14 cellular contexts compared by ENCODE assay signal in genomic region chrX:132716006-132716405, GRCh38.
DNase-seq lines count a peak whose midpoint lies in the region; ATAC-seq, FAIRE-seq and TF ChIP-seq lines count a peak whose summit lies in the region.
"Had no signal": no experiment of that assay in that cellular context is flagged by ENCODE, and none has a peak within 500 bp of the region (broad histone marks: within the 10 kb centered on the region; RNA-seq: fewer than 3 reads in every experiment).

No MANE protein-coding gene starts in this region.

- no peaks in the 10 kb centered on the region for H4K20me1 ChIP-seq in OCI-LY3 (ENCODE audit: insufficient read depth, low read length)
- no peaks in the 10 kb centered on the region for H4K20me1 ChIP-seq in endothelial cell of umbilical vein (replicated peaks; ENCODE audit: control insufficient read depth, extremely low read depth, insufficient read depth, low read length)

- H3K79me2 ChIP-seq in OCI-LY3 (ENCODE audit: low read length) (no peaks in the 10 kb centered on the region), endothelial cell of umbilical vein (ENCODE audit: control insufficient read depth, insufficient read depth, low read length) (no peaks in the 10 kb centered on the region)

- H3K27ac ChIP-seq in OCI-LY3 (ENCODE audit: low read length) (no peak overlapping the region), endothelial cell of umbilical vein (ENCODE audit: insufficient read depth, low read depth, low read length) (no peak overlapping the region), psoas muscle (no peak overlapping the region)
- H3K27ac ChIP-seq: suprapubic skin had no signal

- H3K4me3 ChIP-seq in OCI-LY3 (ENCODE audit: low read length) (no peak overlapping the region), endothelial cell of umbilical vein (replicated peaks in 1 of 3; ENCODE audit: insufficient read depth in 1 of 3, low read depth in 1 of 3, low read length in 3 of 3) (no peak overlapping the region), psoas muscle (no peak overlapping the region)
- H3K4me3 ChIP-seq: suprapubic skin had no signal

- H3K9me3 ChIP-seq in OCI-LY3 (ENCODE audit: insufficient read depth, low read length): no peaks in the 10 kb centered on the region
- H3K9me3 ChIP-seq in endothelial cell of umbilical vein (replicated peaks; ENCODE audit: control insufficient read depth, insufficient read depth, low read length): no peaks in the 10 kb centered on the region
- peaks cover 4% of the 10 kb centered on the region for H3K9me3 ChIP-seq in psoas muscle
- H3K9me3 ChIP-seq: suprapubic skin had no signal

- peak; percentile 67 for TF ChIP-seq CTCF in OCI-LY3 (IDR thresholded peaks at IDR 0.05; ENCODE audit: low read depth, low read length)
- no peak for TF ChIP-seq CTCF in endothelial cell of umbilical vein (IDR thresholded peaks at IDR 0.05; ENCODE audit: extremely low read depth in 1 of 2, insufficient read depth in 1 of 2, low read depth in 1 of 2, low read length in 2 of 2)
- TF ChIP-seq CTCF in psoas muscle (IDR thresholded peaks at IDR 0.05): no peak
- no peak for TF ChIP-seq CTCF in D721Med (IDR thresholded peaks at IDR 0.05; ENCODE audit: insufficient read depth, missing control alignments)

- TF ChIP-seq POLR2A in endothelial cell of umbilical vein (IDR thresholded peaks at IDR 0.05; ENCODE audit: low read depth, low read length): no peak
- no peak for TF ChIP-seq POLR2A in erythroblast (IDR thresholded peaks at IDR 0.05; ENCODE audit: low read length)

- intact Hi-C loops in endothelial cell of umbilical vein (cut with micrococcal nuclease) (no loop called here), psoas muscle (cut with DNase I) (no loop called here)

- DNase-seq in DMS53 (lab: John Stamatoyannopoulos, UW): peak; percentile 2
- no peak for DNase-seq in DMS53 treated with DMSO at 0.1 percent for 48 hours (lab: John Stamatoyannopoulos, UW; ENCODE audit: unreplicated experiment)
- DNase-seq in endothelial cell of umbilical vein (ENCODE audit: low read depth, low spot score): peak; percentile 1
- DNase-seq in pons (ENCODE audit: low spot score): peak; percentile 6
- no peak for DNase-seq in psoas muscle
- DNase-seq in D721Med (ENCODE audit: insufficient read length, low spot score): no peak
- no peak for DNase-seq in erythroblast (lab: John Stamatoyannopoulos, UW)
- DNase-seq: activated CD4-positive, alpha-beta T cell treated with anti-CD3 and anti-CD28 coated beads, Interleukin-2, amount 50 U/mL, for 4 hours; cortex of kidney; DMS153; glutamatergic neuron; T-cell had no signal

- H2AFZ ChIP-seq in OCI-LY3 (ENCODE audit: low read depth, low read length): no peak overlapping the region
- no peak overlapping the region for H2AFZ ChIP-seq in endothelial cell of umbilical vein (ENCODE audit: low read depth, low read length)

- ATAC-seq in psoas muscle: no peak
- ATAC-seq: T-cell had no signal

- H3K27me3 ChIP-seq in OCI-LY3 (ENCODE audit: low read depth, low read length): no peaks in the 10 kb centered on the region
- H3K27me3 ChIP-seq in endothelial cell of umbilical vein (ENCODE audit: control insufficient read depth in 2 of 2, insufficient read depth in 2 of 2, low read length in 2 of 2): no peaks in the 10 kb centered on the region
- peaks cover 0 to 4% (median 0%) of the 10 kb centered on the region in 3 donors for H3K27me3 ChIP-seq in psoas muscle (ENCODE audit: insufficient read depth in 3 of 3, low read length in 2 of 3)
- H3K27me3 ChIP-seq: suprapubic skin had no signal

- H3K4me1 ChIP-seq in OCI-LY3 (ENCODE audit: low read length) (peaks cover 4% of the 10 kb centered on the region; the same call in 1 of the 2 replicates), endothelial cell of umbilical vein (ENCODE audit: control insufficient read depth, extremely low read depth, insufficient read depth, low read length) (no peaks in the 10 kb centered on the region), psoas muscle (no peaks in the 10 kb centered on the region)
- H3K4me1 ChIP-seq: suprapubic skin had no signal

- H3K9ac ChIP-seq in OCI-LY3 (ENCODE audit: low read length) (no peak overlapping the region), endothelial cell of umbilical vein (replicated peaks; ENCODE audit: extremely low read depth, insufficient read depth, low read length) (no peak overlapping the region)

- dilution Hi-C loops in endothelial cell of umbilical vein (cut with MboI; ENCODE audit: extremely low pct_ligation_motif_present, low sequenced_read_pairs): no loop called here

- H3K4me2 ChIP-seq in OCI-LY3 (ENCODE audit: low read length) (peak overlapping the region; percentile 23; the same call in 1 of the 2 replicates), endothelial cell of umbilical vein (ENCODE audit: insufficient read depth, low read length) (no peak overlapping the region)

- H3K36me3 ChIP-seq in OCI-LY3 (replicated peaks; ENCODE audit: low read depth, low read length): no peaks in the 10 kb centered on the region
- H3K36me3 ChIP-seq in endothelial cell of umbilical vein (ENCODE audit: control insufficient read depth in 2 of 2, extremely low read depth in 1 of 2, insufficient read depth in 2 of 2, low read length in 2 of 2): no peaks in the 10 kb centered on the region
- no peaks in the 10 kb centered on the region for H3K36me3 ChIP-seq in psoas muscle (ENCODE audit: insufficient read depth in 1 of 2, low read depth in 1 of 2)
- H3K36me3 ChIP-seq: suprapubic skin had no signal

- POLR2A ChIA-PET in endothelial cell of umbilical vein (lab: Charles Lee): no interaction called here

- CTCF ChIA-PET in endothelial cell of umbilical vein (lab: Charles Lee): no interaction called here

- WGBS in psoas muscle, 3 donors: 38 to 44% (median 40%) methylated on average over 3 of the region's 3 CpGs

- FAIRE-seq in endothelial cell of umbilical vein (lab: Jason Lieb, UNC): no peak
- FAIRE-seq in D721Med (lab: Jason Lieb, UNC): no peak

- no peaks in the 10 kb centered on the region for H3K9me1 ChIP-seq in endothelial cell of umbilical vein (replicated peaks; ENCODE audit: control insufficient read depth, extremely low read depth, insufficient read depth, low read length)

- BruUV-seq in endothelial cell of umbilical vein (replicated peaks; lab: Mats Ljungman, UMichigan): no TSS peak

TF ChIP-seq in endothelial cell of umbilical vein, 7 proteins besides CTCF, POLR2A, EP300 and RAD21:
- TF ChIP-seq FOS (IDR thresholded peaks at IDR 0.05; ENCODE audit: borderline replicate concordance, insufficient read depth, low read length) (no peak), EZH2 (IDR thresholded peaks at IDR 0.05; ENCODE audit: borderline replicate concordance, low read depth, low read length, severe bottlenecking) (no peak), JUN (IDR thresholded peaks at IDR 0.05; ENCODE audit: borderline replicate concordance, insufficient read depth, insufficient read length, low read depth) (no peak), POLR2AphosphoS5 (IDR thresholded peaks at IDR 0.05; ENCODE audit: insufficient read depth, low read depth, low read length) (no peak), MYC (IDR thresholded peaks at IDR 0.05; ENCODE audit: low read depth, low read length) (no peak), GATA2 (IDR thresholded peaks at IDR 0.05; ENCODE audit: insufficient read depth, insufficient read length, low read depth, low read length) (no peak)
- TF ChIP-seq, protein P1, sequence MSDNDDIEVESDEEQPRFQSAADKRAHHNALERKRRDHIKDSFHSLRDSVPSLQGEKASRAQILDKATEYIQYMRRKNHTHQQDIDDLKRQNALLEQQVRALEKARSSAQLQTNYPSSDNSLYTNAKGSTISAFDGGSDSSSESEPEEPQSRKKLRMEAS (IDR thresholded peaks at IDR 0.05; ENCODE audit: insufficient read depth, insufficient read length): no peak

Comparison
In these comparisons a context has a peak if more than half of its experiments do, and no peak if none do; other contexts are left out.
1. DNase-seq: peak in DMS53 (single experiment), endothelial cell of umbilical vein (single experiment) and pons (single experiment); none in DMS53 treated with DMSO at 0.1 percent for 48 hours (single experiment), psoas muscle (0 of 2), D721Med (single experiment) and erythroblast (0 of 2).